Comparison of ENCODE assay signal across 18 cellular contexts in genomic region chr11:87661270-87661669, GRCh38.
DNase-seq lines count a peak whose midpoint lies in the region; ATAC-seq lines count a peak whose summit lies in the region.
"Had no signal": no experiment of that assay in that cellular context is flagged by ENCODE, and none has a peak within 500 bp of the region (broad histone marks: within the 10 kb centered on the region; RNA-seq: fewer than 3 reads in every experiment).

No MANE protein-coding gene starts in this region.

- no peaks in the 10 kb centered on the region for H3K36me3 Mint-ChIP-seq in activated naive CD8-positive, alpha-beta T cell treated with anti-CD3 and anti-CD28 coated beads, Interleukin-2, amount 50 U/mL, for 24 hours (ENCODE audit: low read depth)
- H3K36me3 Mint-ChIP-seq: CD14-positive monocyte had no signal

- no peak overlapping the region for H3K4me3 Mint-ChIP-seq in activated naive CD8-positive, alpha-beta T cell treated with anti-CD3 and anti-CD28 coated beads, Interleukin-2, amount 50 U/mL, for 24 hours
- H3K4me3 Mint-ChIP-seq: CD14-positive monocyte; CD4-positive, alpha-beta T cell; CD8-positive, alpha-beta memory T cell; GM23338; H9 had no signal

- no peak overlapping the region for H3K27ac Mint-ChIP-seq in activated naive CD8-positive, alpha-beta T cell treated with anti-CD3 and anti-CD28 coated beads, Interleukin-2, amount 50 U/mL, for 24 hours
- H3K27ac Mint-ChIP-seq: CD14-positive monocyte; CD4-positive, alpha-beta T cell; CD8-positive, alpha-beta memory T cell; GM23338; H9 had no signal

- no peak for ATAC-seq in activated naive CD8-positive, alpha-beta T cell treated with anti-CD3 and anti-CD28 coated beads, Interleukin-2, amount 50 U/mL, for 24 hours
- ATAC-seq: GM23338, HCT116 had no signal

- no peaks in the 10 kb centered on the region for H3K9me3 Mint-ChIP-seq in activated naive CD8-positive, alpha-beta T cell treated with anti-CD3 and anti-CD28 coated beads, Interleukin-2, amount 50 U/mL, for 24 hours
- H3K9me3 Mint-ChIP-seq: CD4-positive, alpha-beta T cell; GM23338 had no signal

- no peaks in the 10 kb centered on the region for H3K4me1 Mint-ChIP-seq in activated naive CD8-positive, alpha-beta T cell treated with anti-CD3 and anti-CD28 coated beads, Interleukin-2, amount 50 U/mL, for 24 hours
- H3K4me1 Mint-ChIP-seq: CD14-positive monocyte; CD8-positive, alpha-beta memory T cell; GM23338 had no signal

- DNase-seq in SKM-1 treated with dmso at 0.1 percent for 144 hours (lab: John Stamatoyannopoulos, UW; ENCODE audit: unreplicated experiment): peak; percentile 2
- DNase-seq in SKM-1 (lab: John Stamatoyannopoulos, UW; ENCODE audit: unreplicated experiment): no peak
- DNase-seq in inferior parietal cortex (ENCODE audit: extremely low spot score): peak; percentile 39
- peak; percentile 44 for DNase-seq in occipital lobe (lab: John Stamatoyannopoulos, UW)
- no peak for DNase-seq in HuH-7.5 (ENCODE audit: low spot score)
- no peak for DNase-seq in putamen (ENCODE audit: low spot score)
- no peak for DNase-seq in NOMO-1 (lab: John Stamatoyannopoulos, UW; ENCODE audit: unreplicated experiment in 2 of 2)
- no peak for DNase-seq in activated naive CD8-positive, alpha-beta T cell treated with anti-CD3 and anti-CD28 coated beads, Interleukin-2, amount 50 U/mL, for 24 hours
- DNase-seq: BE2C; CD4-positive, alpha-beta T cell; CD8-positive, alpha-beta memory T cell; DMS 273 treated with DMSO at 0.1 percent for 48 hours; DMS79; GF-D8; H9 had no signal

- H3K27me3 Mint-ChIP-seq in activated naive CD8-positive, alpha-beta T cell treated with anti-CD3 and anti-CD28 coated beads, Interleukin-2, amount 50 U/mL, for 24 hours: no peaks in the 10 kb centered on the region
- H3K27me3 Mint-ChIP-seq: CD4-positive, alpha-beta T cell; CD8-positive, alpha-beta memory T cell had no signal

Comparison
In these comparisons a context has a peak if more than half of its experiments do, and no peak if none do; other contexts are left out.
1. DNase-seq: peak in SKM-1 treated with dmso at 0.1 percent for 144 hours (single experiment), inferior parietal cortex (single experiment) and occipital lobe (single experiment); none in SKM-1 (single experiment), HuH-7.5 (single experiment), putamen (single experiment), NOMO-1 (0 of 2) and activated naive CD8-positive, alpha-beta T cell treated with anti-CD3 and anti-CD28 coated beads, Interleukin-2, amount 50 U/mL, for 24 hours (single experiment).